In genomic region chr12:64891629-64892028, GRCh38 we compare ENCODE assay signal across 15 cellular contexts.
"Had no signal": no experiment of that assay in that cellular context is flagged by ENCODE, and none has a peak within 500 bp of the region (broad histone marks: within the 10 kb centered on the region; RNA-seq: fewer than 3 reads in every experiment).

No MANE protein-coding gene starts in this region.

- H3K4me3 Mint-ChIP-seq: mesothelial cell of epicardium, natural killer cell, neural crest cell had no signal

- DNase-seq: effector CD4-positive, alpha-beta T cell; heart left ventricle; natural killer cell; occipital lobe; psoas muscle; spleen; stimulated activated CD4-positive, alpha-beta T cell treated with anti-CD3 and anti-CD28 coated beads, Interleukin-15, amount 100 ng/mL, for 24 hours; stimulated activated CD4-positive, alpha-beta T cell treated with anti-CD3 and anti-CD28 coated beads, Interleukin-2, amount 100 ng/mL, for 24 hours; stomach; transverse colon had no signal

- H3K27ac Mint-ChIP-seq: mesothelial cell of epicardium, natural killer cell had no signal

- H3K9me3 Mint-ChIP-seq: mesothelial cell of epicardium, natural killer cell, neural crest cell had no signal

- H3K4me1 Mint-ChIP-seq: neural crest cell had no signal

- H3K36me3 Mint-ChIP-seq: mesothelial cell of epicardium, natural killer cell had no signal

- H3K36me3 ChIP-seq: heart left ventricle, spleen, stomach, thoracic aorta, transverse colon had no signal

- H3K4me3 ChIP-seq: coronary artery, heart left ventricle, psoas muscle, spleen, stomach, thoracic aorta, transverse colon had no signal

- H3K4me1 ChIP-seq: heart left ventricle, parathyroid adenoma, psoas muscle, spleen, stomach, transverse colon had no signal

- H3K27me3 ChIP-seq: stomach, transverse colon had no signal

- H3K27ac ChIP-seq: coronary artery, heart left ventricle, parathyroid adenoma, psoas muscle, spleen, stomach, thoracic aorta, transverse colon had no signal

- H3K9me3 ChIP-seq: heart left ventricle, psoas muscle, spleen, stomach, thoracic aorta, transverse colon had no signal
